In the genomic region with DNA sequence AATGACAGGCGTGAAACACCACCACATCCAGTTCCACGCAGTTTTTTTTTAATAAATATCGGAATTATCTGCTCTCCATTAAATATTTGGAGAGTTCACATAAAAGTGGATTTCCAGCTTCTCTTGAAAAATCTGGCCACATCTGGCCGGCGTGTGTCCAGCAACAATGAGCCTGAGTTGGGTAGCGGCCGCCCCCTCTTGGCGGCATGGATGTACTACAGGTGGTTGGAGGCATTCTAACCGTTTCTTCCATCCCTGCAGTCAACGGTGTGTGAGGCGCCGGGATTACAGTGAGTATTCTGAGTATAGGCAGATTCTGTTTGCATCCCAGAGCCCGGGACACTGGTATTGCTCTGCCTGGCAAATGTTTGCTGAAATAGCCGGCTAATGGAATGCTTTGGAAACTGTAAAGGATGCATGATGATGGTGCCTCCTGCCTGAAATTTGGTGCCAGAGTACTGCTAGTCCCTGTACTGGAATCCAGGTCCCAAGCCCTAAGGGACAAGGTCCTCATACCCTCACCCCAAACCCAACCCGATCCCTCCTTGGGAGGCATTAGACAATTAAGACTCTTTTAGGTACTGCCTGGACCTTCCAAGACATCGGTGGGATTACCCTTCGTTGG, we compare ENCODE assay signal across 8 cellular contexts. TPM values are rescaled to one million over a fixed set of nuclear protein-coding genes. Genes with fewer than 3 reads are reported as not detected.
A peak's percentile ranks its signal among the peaks of the same experiment; 100 is the strongest.
DNase-seq lines count a peak whose midpoint lies in the region; ATAC-seq, FAIRE-seq and TF ChIP-seq lines count a peak whose summit lies in the region.

No MANE protein-coding gene starts in this region.

- WGBS in mammary epithelial cell (ENCODE audit: low coverage, missing lambda C conversion rate): 62% methylated on average over 17 of the region's 17 CpGs

- intact Hi-C loops in mammary epithelial cell (cut with micrococcal nuclease) (loop anchor here (1.0 to 5.0 kb wide), 3 partner anchors 62 to 113 kb away; no protein-coding TSS in a partner anchor), kidney (cut with DNase I) (no loop called here)

- peak; percentile 77 for TF ChIP-seq CTCF in AG04450 (IDR thresholded peaks at IDR 0.05; ENCODE audit: low read depth, low read length)
- TF ChIP-seq CTCF in GM12801 (IDR thresholded peaks at IDR 0.05; ENCODE audit: extremely low read depth, insufficient read length): peak; percentile 60
- peak; percentile 65 to 77 for TF ChIP-seq CTCF in mammary epithelial cell (conservative IDR thresholded peaks at IDR 0.05 in 1 of 2, IDR thresholded peaks at IDR 0.05 in 1 of 2; ENCODE audit: extremely low read depth in 1 of 2, insufficient read depth in 1 of 2, low read depth in 1 of 2, low read length in 2 of 2)
- TF ChIP-seq CTCF in kidney (IDR thresholded peaks at IDR 0.05; ENCODE audit: borderline replicate concordance, extremely low read depth, insufficient read depth): peak; percentile 79

- no peak for DNase-seq in AG04450 (ENCODE audit: low read depth, low spot score)
- peak; percentile 52 to 70 for DNase-seq in SJSA1 (ENCODE audit: low read depth in 1 of 2, low spot score in 2 of 2)
- DNase-seq in mammary epithelial cell: no peak
- DNase-seq in kidney: peak; percentile 91
- DNase-seq in stimulated activated CD4-positive, alpha-beta T cell treated with anti-CD3 and anti-CD28 coated beads, Interleukin-4, amount 100 ng/mL, for 1 hour: peak; percentile 59

- H3K9ac ChIP-seq in mammary epithelial cell (ENCODE audit: insufficient read depth, low read length) (no peak overlapping the region), kidney (ENCODE audit: low read length in 2 of 2) (peak overlapping the region in 1 of 2 donors; percentile 7)

- H3K27ac ChIP-seq in AG04450 (ENCODE audit: low read depth, low read length) (no peak overlapping the region), SJSA1 (no peak overlapping the region), mammary epithelial cell (ENCODE audit: insufficient read depth, low read depth, low read length) (no peak overlapping the region), kidney (ENCODE audit: low read depth in 2 of 2, low read length in 2 of 2) (no peak overlapping the region)

- peak; percentile 85 for FAIRE-seq in kidney (lab: Jason Lieb, UNC)

- no TSS peak for BruUV-seq in mammary epithelial cell (replicated peaks; lab: Mats Ljungman, UMichigan)

- in situ Hi-C loops in mammary epithelial cell (cut with MboI; ENCODE audit: low sequenced_read_pairs in 2 of 2): no loop called here

- H3K4me1 ChIP-seq in SJSA1 (replicated peaks) (no peaks in the 10 kb centered on the region; the same call in 1 of the 2 replicates), mammary epithelial cell (ENCODE audit: insufficient read depth, low read length) (no peaks in the 10 kb centered on the region), kidney (ENCODE audit: control insufficient read depth in 1 of 2, insufficient read depth in 1 of 2, low read depth in 1 of 2, low read length in 2 of 2) (peaks cover 0 to 4% of the 10 kb centered on the region in 2 donors)

- peak; percentile 32 for ATAC-seq in HG03442 (IDR thresholded peaks at IDR 0.05; ENCODE audit: unreplicated experiment)
- no peak for ATAC-seq in HG02885 (IDR thresholded peaks at IDR 0.05; ENCODE audit: poor library complexity, unreplicated experiment)

- H3K79me2 ChIP-seq in mammary epithelial cell (ENCODE audit: insufficient read depth, low read length): no peaks in the 10 kb centered on the region

- H4K20me1 ChIP-seq in mammary epithelial cell (ENCODE audit: insufficient read depth, low read length): no peaks in the 10 kb centered on the region

- CTCF ChIA-PET in AG04450 (lab: Charles Lee) (interaction anchor here (0.6 to 2.5 kb wide), 21 partner anchors 9 to 438 kb away, joined by 3 to 28 read pairs (median 4); partner anchors contain the start of genes CCDC69 and GM2A), mammary epithelial cell (lab: Charles Lee; ENCODE audit: low non-redundant PET) (no interaction called here)

- H3K9me3 ChIP-seq in AG04450 (ENCODE audit: control insufficient read depth, insufficient read depth, low read length) (no peaks in the 10 kb centered on the region), SJSA1 (replicated peaks) (no peaks in the 10 kb centered on the region), mammary epithelial cell (replicated peaks; ENCODE audit: insufficient read depth, low read length) (no peaks in the 10 kb centered on the region), kidney (ENCODE audit: control insufficient read depth in 1 of 2, low read length in 2 of 2) (no peaks in the 10 kb centered on the region)

- H2AFZ ChIP-seq in mammary epithelial cell (ENCODE audit: low read depth, low read length): no peak overlapping the region

- dilution Hi-C loops in mammary epithelial cell (cut with HindIII; ENCODE audit: low sequenced_read_pairs): no loop called here

- H3K4me2 ChIP-seq in mammary epithelial cell (ENCODE audit: insufficient read depth, low read depth, low read length): no peak overlapping the region

- H3K4me3 ChIP-seq in AG04450 (ENCODE audit: low read depth, low read length) (no peak overlapping the region), SJSA1 (no peak overlapping the region), mammary epithelial cell (replicated peaks in 1 of 3; ENCODE audit: insufficient read depth in 1 of 3, low read depth in 2 of 3, low read length in 3 of 3) (no peak overlapping the region), kidney (ENCODE audit: low read length in 2 of 2) (peak overlapping the region in 1 of 2 donors; percentile 25)

- POLR2A ChIA-PET in AG04450 (lab: Yijun Ruan, JAX): interaction anchor here (0.8 kb wide), 1 partner anchor 40 kb away, joined by 3 read pairs; no protein-coding TSS in a partner anchor

- H3K27me3 ChIP-seq in AG04450 (ENCODE audit: control insufficient read depth, insufficient read depth, low read length): peaks cover 17% of the 10 kb centered on the region
- H3K27me3 ChIP-seq in SJSA1 (replicated peaks): 0 out of 2 replicates have a peak, but pooled peaks cover 3% of the 10 kb centered on the region
- peaks cover 2% of the 10 kb centered on the region for H3K27me3 ChIP-seq in mammary epithelial cell (ENCODE audit: insufficient read depth, low read length)

- no peaks in the 10 kb centered on the region for H3K36me3 ChIP-seq in SJSA1
- no peaks in the 10 kb centered on the region for H3K36me3 ChIP-seq in mammary epithelial cell (ENCODE audit: insufficient read depth, low read length)
- no peaks in the 10 kb centered on the region for H3K36me3 ChIP-seq in kidney (ENCODE audit: control insufficient read depth in 1 of 2, insufficient read depth in 2 of 2, low read length in 2 of 2)

RNA-seq across cellular contexts. Expression of gene GM2A, which starts 13.6 kb away (rescaled TPM):
- polyA plus RNA-seq in AG04450 (2011; rRNA removed) (18.4 and 20.9 TPM in 2 replicates), mammary epithelial cell (88.4 TPM), kidney (ENCODE audit: insufficient read depth, low read depth, low replicate concordance) (13.7 TPM)
- 20.2 and 25.0 TPM in 2 replicates for polyA minus RNA-seq in AG04450 (2011; rRNA and poly(A)+ RNA removed)
- total RNA-seq in SJSA1 (2014; rRNA removed; shearing (Covaris generic)): 16.7 and 27.4 TPM in 2 replicates
- total RNA-seq in mammary epithelial cell (100 to 1,000 TPM; 114 to 138 TPM), kidney (29.8 TPM)
- polyA minus RNA-seq in mammary epithelial cell: 238 TPM

RNA-seq across cellular contexts. Expression of gene CCDC69, which starts 15.5 kb away (rescaled TPM):
- polyA plus RNA-seq in AG04450 (2011; rRNA removed) (1.9 TPM in 2 replicates), mammary epithelial cell (2.2 TPM), kidney (ENCODE audit: insufficient read depth, low read depth, low replicate concordance) (11.1 TPM)
- polyA minus RNA-seq in AG04450 (2011; rRNA and poly(A)+ RNA removed): 0.92 and 1.2 TPM in 2 replicates
- total RNA-seq in SJSA1 (2014; rRNA removed; shearing (Covaris generic)): 0.03 and 0.39 TPM in 2 replicates
- total RNA-seq in mammary epithelial cell (1 to 10 TPM in 1 of 2 donors, under 1 TPM in 1; 0.17 to 1.3 TPM), kidney (22.8 TPM)
- polyA minus RNA-seq in mammary epithelial cell: 0.16 TPM

Comparison
In these comparisons a context has a peak if more than half of its experiments do, and no peak if none do; other contexts are left out.
1. DNase-seq: peak in SJSA1 (2 of 2), kidney (single experiment) and stimulated activated CD4-positive, alpha-beta T cell treated with anti-CD3 and anti-CD28 coated beads, Interleukin-4, amount 100 ng/mL, for 1 hour (single experiment); none in AG04450 (single experiment) and mammary epithelial cell (single experiment).
2. RNA of gene CCDC69, which starts 15.5 kb away (total RNA-seq): 22.8 TPM in kidney (single experiment); 0.17 to 1.3 TPM in mammary epithelial cell and 0.03 to 0.39 TPM in SJSA1; every median in the first group is over 10 times any median in the second.
3. Peak in every context shown above with its lines, with median percentiles within 50 percentile points of each other: CTCF ChIP-seq.